ENCODE assay signal across 8 cellular contexts in the genomic region with DNA sequence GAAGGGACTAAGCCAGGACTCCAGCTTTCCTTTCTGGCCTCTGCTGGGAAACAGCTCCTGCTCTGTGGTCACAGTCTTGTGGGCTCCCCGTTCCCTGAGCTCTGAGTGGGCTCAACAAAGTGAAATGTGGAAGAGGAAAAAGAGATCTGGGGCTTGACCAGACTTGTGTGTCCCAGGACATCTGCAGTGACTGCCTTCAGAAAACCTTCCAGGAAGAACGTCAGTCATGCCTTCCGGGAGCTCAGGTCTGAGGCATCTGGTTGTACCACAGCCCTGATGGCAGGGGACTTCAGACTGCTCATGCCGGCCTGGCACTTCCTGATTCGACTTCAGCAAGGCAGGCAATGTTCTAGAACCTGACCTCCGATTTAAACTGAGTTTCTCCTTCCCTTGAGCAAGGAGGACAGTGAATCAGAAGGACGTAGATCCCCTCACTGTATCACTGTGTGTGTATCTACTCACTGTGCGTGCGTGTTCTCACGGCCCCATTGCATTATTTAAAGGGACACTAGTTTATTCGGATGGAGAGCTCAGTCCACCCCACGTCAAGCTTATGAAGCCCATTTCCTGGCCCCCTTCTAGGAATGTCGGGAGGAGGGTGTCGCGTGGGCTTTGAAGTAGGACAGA.
DNase-seq lines count a peak whose midpoint lies in the region.

No MANE protein-coding gene starts in this region.

- DNase-seq in EL (peak; percentile 50), NOMO-1 treated with dmso at 0.1 percent for 144 hours (lab: John Stamatoyannopoulos, UW; ENCODE audit: unreplicated experiment) (peak; percentile 6), activated gamma-delta T cell treated with Interleukin-2 at 50 U/mL for 16 hours (no peak), GDM1 (lab: John Stamatoyannopoulos, UW) (no peak), NCI-H524 (lab: John Stamatoyannopoulos, UW) (no peak), ecto neural progenitor cell (ENCODE audit: low spot score) (no peak)

- H3K27me3 ChIP-seq in duodenal mucosa (ENCODE audit: control insufficient read depth in 1 of 2, insufficient read depth in 2 of 2, low read length in 2 of 2) (peaks cover 3 to 5% of the 10 kb centered on the region in 2 donors), mucosa of rectum (ENCODE audit: control insufficient read depth in 2 of 2, insufficient read depth in 2 of 2, low read length in 2 of 2) (peaks cover 4 to 16% of the 10 kb centered on the region in 2 donors)

- H3K9me3 ChIP-seq in duodenal mucosa (ENCODE audit: control insufficient read depth in 1 of 2, low read length in 2 of 2): no peaks in the 10 kb centered on the region
- no peaks in the 10 kb centered on the region for H3K9me3 ChIP-seq in mucosa of rectum (ENCODE audit: control insufficient read depth in 2 of 2, low read length in 2 of 2)

- H3K36me3 ChIP-seq in duodenal mucosa (ENCODE audit: control insufficient read depth in 1 of 2, insufficient read depth in 2 of 2, low read length in 2 of 2) (no peaks in the 10 kb centered on the region), mucosa of rectum (ENCODE audit: control insufficient read depth in 2 of 2, insufficient read depth in 2 of 2, low read length in 2 of 2) (no peaks in the 10 kb centered on the region)

- H3K27ac ChIP-seq in duodenal mucosa (ENCODE audit: low read depth, low read length) (no peak overlapping the region), mucosa of rectum (ENCODE audit: low read depth in 2 of 2, low read length in 2 of 2) (peak overlapping the region in 1 of 2 donors; percentile 32)

- peak overlapping the region; percentile 59 to 77 for H3K4me3 ChIP-seq in duodenal mucosa (ENCODE audit: low read depth in 1 of 2, low read length in 2 of 2)
- peak overlapping the region; percentile 52 to 72 for H3K4me3 ChIP-seq in mucosa of rectum (ENCODE audit: low read length in 2 of 2)

- H3K4me1 ChIP-seq in duodenal mucosa (ENCODE audit: control insufficient read depth in 1 of 2, insufficient read depth in 2 of 2, low read length in 2 of 2) (peaks cover 9% of the 10 kb centered on the region in 2 donors), mucosa of rectum (ENCODE audit: control insufficient read depth in 2 of 2, insufficient read depth in 2 of 2, low read length in 2 of 2) (peaks cover 0 to 5% of the 10 kb centered on the region in 2 donors)

- H3K9ac ChIP-seq in duodenal mucosa (ENCODE audit: low read depth in 1 of 2, low read length in 2 of 2) (peak overlapping the region in 1 of 2 donors; percentile 1), mucosa of rectum (ENCODE audit: low read depth in 1 of 2, low read length in 2 of 2) (peak overlapping the region in 1 of 2 donors; percentile 30)

Comparison
In these comparisons a context has a peak if more than half of its experiments do, and no peak if none do; other contexts are left out.
1. DNase-seq: peak in EL (single experiment) and NOMO-1 treated with dmso at 0.1 percent for 144 hours (single experiment); none in activated gamma-delta T cell treated with Interleukin-2 at 50 U/mL for 16 hours (single experiment), GDM1 (single experiment), NCI-H524 (0 of 2) and ecto neural progenitor cell (single experiment).